8 cellular contexts compared by ENCODE assay signal in the genomic region with DNA sequence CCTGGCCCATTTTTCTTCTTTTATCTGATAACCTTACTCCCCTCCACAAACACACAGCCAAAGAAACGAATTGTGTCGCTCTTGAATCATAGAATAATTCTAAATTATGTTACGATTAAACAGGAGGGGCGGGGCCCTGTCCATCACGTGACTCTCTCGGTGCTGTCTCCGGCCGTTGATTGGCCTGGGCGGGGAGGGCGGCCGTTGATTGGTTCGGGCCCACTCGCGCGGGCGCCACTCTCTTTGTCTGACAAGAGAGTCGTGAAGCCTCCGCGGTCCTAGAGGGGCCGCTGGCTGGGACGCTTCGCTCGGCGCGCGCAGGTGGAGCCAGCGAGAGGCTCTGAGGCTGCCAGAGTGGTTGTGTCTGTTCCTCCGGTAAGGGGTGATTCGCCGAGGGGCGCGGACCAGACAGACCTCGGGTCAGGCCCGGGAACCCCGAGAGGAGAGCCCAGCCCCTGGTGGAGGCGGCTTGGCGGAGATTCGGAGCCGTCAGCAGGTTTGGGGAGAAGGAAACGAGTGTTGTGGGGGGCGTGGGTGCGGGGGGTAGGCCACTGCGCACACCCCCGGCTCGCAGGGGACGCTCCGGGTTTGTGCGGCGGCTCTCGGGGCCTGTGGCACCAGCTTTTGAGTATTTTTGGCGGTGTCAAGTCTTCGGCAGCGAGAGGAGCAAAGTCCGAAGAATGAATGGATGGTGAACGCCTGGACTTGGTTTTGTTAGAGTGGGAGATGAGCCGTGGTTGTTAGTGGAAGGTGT. TPM values are rescaled to one million over a fixed set of nuclear protein-coding genes. Genes with fewer than 3 reads are reported as not detected.
A peak's percentile ranks its signal among the peaks of the same experiment; 100 is the strongest.
DNase-seq lines count a peak whose midpoint lies in the region; ATAC-seq and TF ChIP-seq lines count a peak whose summit lies in the region.

Gene ZNF789, plus strand, starts transcription at position 330 of the 754 bp plus-strand sequence. CDS start 3,567 bp downstream, outside the sequence.

- H3K79me2 ChIP-seq in Karpas-422 (ENCODE audit: low read length): peaks cover 46% of the 10 kb centered on the region

- no peaks in the 10 kb centered on the region for H4K20me1 ChIP-seq in Karpas-422 (ENCODE audit: insufficient read depth, low read depth, low read length)

- H3K27me3 ChIP-seq in Karpas-422 (ENCODE audit: low read length) (no peaks in the 10 kb centered on the region), esophagus squamous epithelium (no peaks in the 10 kb centered on the region)

- H3K4me3 ChIP-seq in Karpas-422 (ENCODE audit: low read length) (peak within 1 kb of the TSS; percentile 89), esophagus squamous epithelium (peak within 1 kb of the TSS; percentile 73 to 98 (median 88))

- H3K9me2 ChIP-seq in Karpas-422 (replicated peaks; ENCODE audit: insufficient read depth, low read length): no peaks in the 10 kb centered on the region

- H3K27ac ChIP-seq in Karpas-422 (ENCODE audit: low read length) (peak within 1 kb of the TSS; percentile 93), esophagus squamous epithelium (peak within 1 kb of the TSS; percentile 83 to 93 (median 90))

- TF ChIP-seq CTCF in esophagus squamous epithelium (IDR thresholded peaks at IDR 0.05): peak in 1 of 6 experiments; percentile 19

- peak within 1 kb of the TSS; percentile 76 for H3K4me2 ChIP-seq in Karpas-422 (ENCODE audit: low read depth, low read length, poor library complexity, severe bottlenecking)

- ATAC-seq in GM21825 (IDR thresholded peaks at IDR 0.05; ENCODE audit: unreplicated experiment): peak; percentile 93

- H2AFZ ChIP-seq in Karpas-422 (ENCODE audit: low read length): no peak within 1 kb of the TSS

- peaks cover 8% of the 10 kb centered on the region; the same call in 1 of the 2 replicates for H3K36me3 ChIP-seq in Karpas-422 (ENCODE audit: insufficient read depth, low read length)
- H3K36me3 ChIP-seq in esophagus squamous epithelium: peaks cover 0 to 8% (median 0%) of the 10 kb centered on the region in 3 donors

- TF ChIP-seq POLR2A in esophagus squamous epithelium (IDR thresholded peaks at IDR 0.05): peak in 3 of 4 donors; percentile 14 to 69 (median 22)

- 0 to 2% methylated on average over 28 to 32 of the region's 56 CpGs for WGBS in esophagus squamous epithelium, 2 donors

- H3K9me3 ChIP-seq in Karpas-422 (ENCODE audit: low read length): no peaks in the 10 kb centered on the region
- no peaks in the 10 kb centered on the region for H3K9me3 ChIP-seq in esophagus squamous epithelium

- H3K9ac ChIP-seq in Karpas-422 (ENCODE audit: low read length): peak within 1 kb of the TSS; percentile 90

- intact Hi-C loops in esophagus squamous epithelium (cut with DNase I): no loop called here

- DNase-seq in DMS79 treated with DMSO at 0.1 percent for 48 hours (lab: John Stamatoyannopoulos, UW): peak; percentile 92
- DNase-seq in Karpas-422: peak; percentile 99
- DNase-seq in RKO (ENCODE audit: low spot score): peak; percentile 99
- DNase-seq in activated T-helper 1 cell treated with Interleukin-2 at 50 U/mL for 16 hours (ENCODE audit: low read depth): peak; percentile 98
- peak; percentile 94 for DNase-seq in esophagus squamous epithelium (lab: John Stamatoyannopoulos, UW)
- peak; percentile 99 for DNase-seq in myocyte (ENCODE audit: low read depth)
- DNase-seq in stimulated activated CD8-positive, alpha-beta memory T cell treated with anti-CD3 and anti-CD28 coated beads, Interleukin-7, amount 100 ng/mL, for 48 hours (ENCODE audit: extremely low read depth in 1 of 2, low read depth in 1 of 2): peak; percentile 97

- H3K4me1 ChIP-seq in Karpas-422 (ENCODE audit: low read length) (peaks cover 21% of the 10 kb centered on the region), esophagus squamous epithelium (peaks cover 9 to 51% (median 10%) of the 10 kb centered on the region in 3 donors)

RNA-seq across cellular contexts. Expression of gene ZNF789, which starts in this region (rescaled TPM):
- total RNA-seq in Karpas-422 (2014; rRNA removed; shearing (Covaris generic); ENCODE audit: low replicate concordance): 29.0 and 33.0 TPM in 2 replicates
- total RNA-seq in esophagus squamous epithelium (1 to 10 TPM; 2.5 to 8.6 (median 5.3) TPM), myocyte (9.9 and 14.0 TPM in 2 replicates)
- polyA plus RNA-seq in myocyte (2012): 12.2 TPM

Comparison
In these comparisons a context has a peak if more than half of its experiments do, and no peak if none do; other contexts are left out.
1. Peak in every context shown above with its lines: DNase-seq, ATAC-seq, H3K4me3 ChIP-seq and H3K27ac ChIP-seq.